Comparison of ENCODE assay signal across 8 cellular contexts in genomic region chr1:37323486-37324377, GRCh38.
DNase-seq lines count a peak whose midpoint lies in the region; ATAC-seq and TF ChIP-seq lines count a peak whose summit lies in the region.

No MANE protein-coding gene starts in this region.

- no peaks in the 10 kb centered on the region for H3K9me3 Mint-ChIP-seq in Calu3 (ENCODE audit: low read depth, unreplicated experiment)

- no peak overlapping the region for H3K4me3 Mint-ChIP-seq in Calu3 (ENCODE audit: low read depth, unreplicated experiment)

- BruUV-seq in Calu3 (replicated peaks; lab: Mats Ljungman, UMichigan), result no TSS peak

- no peaks in the 10 kb centered on the region for H3K36me3 ChIP-seq in RWPE2 (ENCODE audit: low read depth)
- no peaks in the 10 kb centered on the region for H3K36me3 ChIP-seq in thoracic aorta

- H3K9me3 ChIP-seq in RWPE2 (ENCODE audit: severe bottlenecking), result peaks cover 1% of the 10 kb centered on the region
- H3K9me3 ChIP-seq in thoracic aorta, result peaks cover 4% of the 10 kb centered on the region

- H3K36me3 Mint-ChIP-seq in Calu3 (ENCODE audit: insufficient read depth, unreplicated experiment), result no peaks in the 10 kb centered on the region

- H3K27me3 ChIP-seq in RWPE2 (ENCODE audit: insufficient read depth, poor library complexity, severe bottlenecking) (peaks cover 5% of the 10 kb centered on the region), foreskin keratinocyte (peaks cover 1% of the 10 kb centered on the region), thoracic aorta (replicated peaks; ENCODE audit: insufficient read depth) (no peaks in the 10 kb centered on the region)

- no peak overlapping the region for H3K4me3 ChIP-seq in RWPE2 (ENCODE audit: severe bottlenecking)
- no peak overlapping the region for H3K4me3 ChIP-seq in thoracic aorta

- H3K27ac ChIP-seq in RWPE2 (ENCODE audit: poor library complexity, severe bottlenecking) (no peak overlapping the region), foreskin keratinocyte (no peak overlapping the region), thoracic aorta (no peak overlapping the region)

- DNase-seq in Calu3 (peak; percentile 23), GM19240 (ENCODE audit: insufficient read length, low spot score) (peak; percentile 80), RWPE2 (ENCODE audit: low spot score) (no peak), foreskin keratinocyte (peak in 1 of 2 donors; percentile 3), thoracic aorta (ENCODE audit: low spot score) (no peak), GOT3 (lab: John Stamatoyannopoulos, UW) (no peak), NCI-H2227 treated with DMSO at 0.1 percent for 48 hours (lab: John Stamatoyannopoulos, UW) (no peak)

- H3K27ac Mint-ChIP-seq in Calu3 (ENCODE audit: unreplicated experiment), result no peak overlapping the region

- TF ChIP-seq CTCF in Calu3 (IDR thresholded peaks at IDR 0.05; ENCODE audit: unreplicated experiment), result peak; percentile 79
- peak; percentile 48 for TF ChIP-seq CTCF in RWPE2 (IDR thresholded peaks at IDR 0.05; ENCODE audit: poor library complexity, severe bottlenecking)
- peak; percentile 80 for TF ChIP-seq CTCF in foreskin keratinocyte (conservative IDR thresholded peaks at IDR 0.05)
- peak; percentile 26 for TF ChIP-seq CTCF in thoracic aorta (IDR thresholded peaks at IDR 0.05)

- CTCF ChIA-PET in Calu3 (lab: Charles Lee), result interaction anchor here (0.7 to 1.0 kb wide), 2 partner anchors 14 to 747 kb away, joined by 3 to 4 read pairs; no protein-coding TSS in a partner anchor

- peaks cover 89% of the 10 kb centered on the region for H3K27me3 Mint-ChIP-seq in Calu3 (ENCODE audit: unreplicated experiment)

- no peaks in the 10 kb centered on the region for H3K4me1 ChIP-seq in RWPE2 (ENCODE audit: insufficient read depth, poor library complexity, severe bottlenecking)
- H3K4me1 ChIP-seq in foreskin keratinocyte, result no peaks in the 10 kb centered on the region
- no peaks in the 10 kb centered on the region for H3K4me1 ChIP-seq in thoracic aorta (ENCODE audit: control insufficient read depth in 1 of 2, low read depth in 2 of 2)

- intact Hi-C loops in Calu3 (cut with micrococcal nuclease; ENCODE audit: unreplicated experiment), result no loop called here

- H3K4me1 Mint-ChIP-seq in Calu3 (ENCODE audit: low read depth, unreplicated experiment), result no peaks in the 10 kb centered on the region

- ATAC-seq in RWPE2 (ENCODE audit: low read depth) (no peak), foreskin keratinocyte (no peak), thoracic aorta (ENCODE audit: insufficient number of reproducible peaks, low FRiP score, low read depth) (no peak), GM21786 (IDR thresholded peaks at IDR 0.05; ENCODE audit: unreplicated experiment) (no peak)

Comparison
In these comparisons a context has a peak if more than half of its experiments do, and no peak if none do; other contexts are left out.
1. DNase-seq: peak in Calu3 (single experiment) and GM19240 (single experiment); none in RWPE2 (single experiment), thoracic aorta (single experiment), GOT3 (single experiment) and NCI-H2227 treated with DMSO at 0.1 percent for 48 hours (single experiment).
2. CTCF ChIP-seq: peak in every context shown above with its lines; median percentile 80 in foreskin keratinocyte; 79 in Calu3; 48 in RWPE2; 26 in thoracic aorta.